15 cellular contexts compared by ENCODE assay signal in the genomic region with DNA sequence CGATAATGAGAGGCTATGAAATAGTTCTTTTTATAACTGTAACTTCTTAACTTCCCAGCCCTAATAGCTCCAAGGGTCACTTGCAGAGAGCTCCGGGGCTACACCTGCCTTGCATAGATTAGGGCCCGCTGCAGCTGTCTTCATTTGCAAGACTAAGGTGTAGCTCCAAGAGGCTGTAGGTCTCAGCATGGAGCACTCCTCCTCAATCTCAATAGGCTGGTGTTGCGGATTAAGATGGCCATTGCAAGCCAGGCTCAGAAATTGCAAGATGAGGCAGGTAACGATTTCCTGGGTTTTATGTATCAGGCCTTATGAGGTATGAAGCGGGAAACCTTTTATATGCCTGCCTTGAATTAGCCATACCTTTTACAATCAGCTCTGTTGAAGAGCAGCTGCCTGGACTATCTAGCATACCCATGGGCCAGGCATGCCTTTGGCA.
DNase-seq lines count a peak whose midpoint lies in the region; ATAC-seq and TF ChIP-seq lines count a peak whose summit lies in the region.
"Had no signal": no experiment of that assay in that cellular context is flagged by ENCODE, and none has a peak within 500 bp of the region (broad histone marks: within the 10 kb centered on the region; RNA-seq: fewer than 3 reads in every experiment).

No MANE protein-coding gene starts in this region.

- CTCF ChIA-PET in HEK293 (lab: Yijun Ruan, JAX) = interaction anchor here (0.7 to 1.4 kb wide), 3 partner anchors 12 to 30 kb away, joined by 3 to 4 read pairs (median 4); no protein-coding TSS in a partner anchor
- CTCF ChIA-PET in CD4-positive, alpha-beta memory T cell (lab: Charles Lee; ENCODE audit: partially characterized antibody) = interaction anchor here (0.5 to 1.1 kb wide), 3 partner anchors 12 to 238 kb away, joined by 3 to 4 read pairs (median 3); no protein-coding TSS in a partner anchor

- H3F3A ChIP-seq in neural progenitor cell (ENCODE audit: low read depth) = peaks cover 79% of the 10 kb centered on the region

- no peaks in the 10 kb centered on the region for H3K9me3 Mint-ChIP-seq in neural progenitor cell
- no peaks in the 10 kb centered on the region for H3K9me3 Mint-ChIP-seq in CD4-positive, alpha-beta memory T cell
- H3K9me3 Mint-ChIP-seq: nephron; stimulated activated effector memory CD8-positive, alpha-beta T cell treated with anti-CD3 and anti-CD28 coated beads, Interleukin-12 subunit alpha, Interleukin-12 subunit beta, amount 100 ng/mL, for 72 hours had no signal

- H3K27me3 Mint-ChIP-seq in neural progenitor cell (ENCODE audit: insufficient read depth, low read depth) = no peaks in the 10 kb centered on the region
- H3K27me3 Mint-ChIP-seq in CD4-positive, alpha-beta memory T cell = no peaks in the 10 kb centered on the region

- H3K79me2 ChIP-seq in hepatocyte (no peaks in the 10 kb centered on the region), neural progenitor cell (ENCODE audit: low read depth) (peaks cover 20% of the 10 kb centered on the region)

- 45% methylated on average over 6 of the region's 6 CpGs for WGBS in hepatocyte (ENCODE audit: low lambda C conversion rate, missing lambda C conversion rate)
- WGBS in heart left ventricle, 4 donors = 60 to 71% (median 67%) methylated on average over 6 of the region's 6 CpGs

- peaks cover 60% of the 10 kb centered on the region for H3K4me1 Mint-ChIP-seq in neural progenitor cell
- H3K4me1 Mint-ChIP-seq in CD4-positive, alpha-beta memory T cell = peaks cover 0 to 2% (median under 1%) of the 10 kb centered on the region in 4 donors
- H3K4me1 Mint-ChIP-seq: stimulated activated effector memory CD8-positive, alpha-beta T cell treated with anti-CD3 and anti-CD28 coated beads, Interleukin-12 subunit alpha, Interleukin-12 subunit beta, amount 100 ng/mL, for 72 hours had no signal

- peak overlapping the region; percentile 97 for H3K27ac Mint-ChIP-seq in neural progenitor cell
- H3K27ac Mint-ChIP-seq in CD4-positive, alpha-beta memory T cell = no peak overlapping the region
- H3K27ac Mint-ChIP-seq: stimulated activated effector memory CD8-positive, alpha-beta T cell treated with anti-CD3 and anti-CD28 coated beads, Interleukin-12 subunit alpha, Interleukin-12 subunit beta, amount 100 ng/mL, for 72 hours had no signal

- H3K27me3 ChIP-seq in hepatocyte = peaks cover 45% of the 10 kb centered on the region
- no peaks in the 10 kb centered on the region for H3K27me3 ChIP-seq in neural progenitor cell
- H3K27me3 ChIP-seq in CD4-positive, alpha-beta memory T cell (ENCODE audit: insufficient read depth, low read length) = no peaks in the 10 kb centered on the region
- no peaks in the 10 kb centered on the region for H3K27me3 ChIP-seq in heart left ventricle
- H3K27me3 ChIP-seq: spleen had no signal

- H3K36me3 ChIP-seq in HEK293 (ENCODE audit: control insufficient read depth in 2 of 2, insufficient read depth in 1 of 2, low read length in 2 of 2) (no peaks in the 10 kb centered on the region), SK-N-MC (ENCODE audit: insufficient read depth, low read length) (no peaks in the 10 kb centered on the region), hepatocyte (replicated peaks; ENCODE audit: insufficient read depth, low read depth) (no peaks in the 10 kb centered on the region), neural progenitor cell (no peaks in the 10 kb centered on the region), heart left ventricle (no peaks in the 10 kb centered on the region)
- no peaks in the 10 kb centered on the region for H3K36me3 ChIP-seq in CD4-positive, alpha-beta memory T cell (ENCODE audit: insufficient read depth, low read length)
- H3K36me3 ChIP-seq: spleen had no signal

- no peaks in the 10 kb centered on the region for H3K9me3 ChIP-seq in HEK293 (ENCODE audit: control insufficient read depth, insufficient read depth, low read depth, low read length)
- H3K9me3 ChIP-seq in SK-N-MC (ENCODE audit: low read depth, low read length) = no peaks in the 10 kb centered on the region
- H3K9me3 ChIP-seq in hepatocyte (ENCODE audit: low read depth) = no peaks in the 10 kb centered on the region
- no peaks in the 10 kb centered on the region for H3K9me3 ChIP-seq in neural progenitor cell (ENCODE audit: low read depth)
- H3K9me3 ChIP-seq in CD4-positive, alpha-beta memory T cell (ENCODE audit: control insufficient read depth in 1 of 2, low read length in 2 of 2) = no peaks in the 10 kb centered on the region
- H3K9me3 ChIP-seq in heart left ventricle = no peaks in the 10 kb centered on the region
- H3K9me3 ChIP-seq: Caco-2, spleen had no signal

- TF ChIP-seq POLR2A in heart left ventricle (IDR thresholded peaks at IDR 0.05) = no peak

- TF ChIP-seq CTCF in HEK293 (tag by site-specific recombination; IDR thresholded peaks at IDR 0.05) (no peak), hepatocyte (IDR thresholded peaks at IDR 0.05; ENCODE audit: poor library complexity) (no peak), neural progenitor cell (IDR thresholded peaks at IDR 0.05) (no peak), heart left ventricle (IDR thresholded peaks at IDR 0.05) (no peak)

- no peak overlapping the region for H2AFZ ChIP-seq in hepatocyte
- H2AFZ ChIP-seq in neural progenitor cell (replicated peaks) = no peak overlapping the region

- H3K27ac ChIP-seq in HEK293 (ENCODE audit: extremely low read depth, low read depth, low read length) = no peak overlapping the region
- H3K27ac ChIP-seq in SK-N-MC = peak overlapping the region; percentile 83
- peak overlapping the region; percentile 66 for H3K27ac ChIP-seq in hepatocyte
- H3K27ac ChIP-seq in neural progenitor cell = peak overlapping the region; percentile 86
- H3K27ac ChIP-seq in CD4-positive, alpha-beta memory T cell (ENCODE audit: low read depth, low read length) = no peak overlapping the region
- peak overlapping the region in 4 of 12 donors; percentile 26 to 66 (median 38) for H3K27ac ChIP-seq in heart left ventricle

- H3K4me1 ChIP-seq in HEK293 (ENCODE audit: control insufficient read depth, insufficient read depth, low read length) (peaks cover 5% of the 10 kb centered on the region; the same call in 1 of the 2 replicates), hepatocyte (ENCODE audit: insufficient read depth) (no peaks in the 10 kb centered on the region), neural progenitor cell (peaks cover 78% of the 10 kb centered on the region), heart left ventricle (peaks cover 0 to 22% (median 10%) of the 10 kb centered on the region in 12 donors)
- H3K4me1 ChIP-seq in CD4-positive, alpha-beta memory T cell (ENCODE audit: insufficient read depth, low read length) = no peaks in the 10 kb centered on the region
- H3K4me1 ChIP-seq: Caco-2 had no signal

- no peak overlapping the region for H3K4me3 ChIP-seq in HEK293 (ENCODE audit: low read depth, low read length)
- H3K4me3 ChIP-seq in SK-N-MC = 0 out of 2 replicates have a peak overlapping the region, but pooled peaks have one; percentile 62
- H3K4me3 ChIP-seq in hepatocyte = no peak overlapping the region
- peak overlapping the region; percentile 21 for H3K4me3 ChIP-seq in neural progenitor cell
- H3K4me3 ChIP-seq in CD4-positive, alpha-beta memory T cell (ENCODE audit: low read length in 2 of 2) = no peak overlapping the region
- no peak overlapping the region for H3K4me3 ChIP-seq in heart left ventricle
- H3K4me3 ChIP-seq: coronary artery, spleen had no signal

- H3K4me2 ChIP-seq in hepatocyte (peak overlapping the region; percentile 26), neural progenitor cell (peak overlapping the region; percentile 73)

- ATAC-seq in heart left ventricle = no peak
- ATAC-seq: stimulated activated effector memory CD8-positive, alpha-beta T cell treated with anti-CD3 and anti-CD28 coated beads, Interleukin-12 subunit alpha, Interleukin-12 subunit beta, amount 100 ng/mL, for 72 hours had no signal

- no peaks in the 10 kb centered on the region for H4K20me1 ChIP-seq in hepatocyte (ENCODE audit: insufficient read depth, poor library complexity, severe bottlenecking)
- H4K20me1 ChIP-seq in neural progenitor cell (ENCODE audit: low read depth) = no peaks in the 10 kb centered on the region

- DNase-seq in SK-N-MC (ENCODE audit: low read depth, low spot score) (no peak), hepatocyte (ENCODE audit: low spot score) (peak; percentile 33), neural progenitor cell (ENCODE audit: low spot score) (peak; percentile 72), NCI-H1092 (lab: John Stamatoyannopoulos, UW) (no peak), heart left ventricle (no peak)
- no peak for DNase-seq in CD4-positive, alpha-beta memory T cell
- DNase-seq: activated CD4-positive, alpha-beta T cell treated with anti-CD3 and anti-CD28 coated beads, Interleukin-2, amount 50 U/mL, for 1 hour; NCI-H1417 treated with DMSO at 0.1 percent for 48 hours; NCI-H226; spleen had no signal

- no peaks in the 10 kb centered on the region for H3K36me3 Mint-ChIP-seq in neural progenitor cell
- H3K36me3 Mint-ChIP-seq in CD4-positive, alpha-beta memory T cell = peaks cover 0 to 10% of the 10 kb centered on the region in 2 donors
- H3K36me3 Mint-ChIP-seq: stimulated activated effector memory CD8-positive, alpha-beta T cell treated with anti-CD3 and anti-CD28 coated beads, Interleukin-12 subunit alpha, Interleukin-12 subunit beta, amount 100 ng/mL, for 72 hours had no signal

- intact Hi-C loops in CD4-positive, alpha-beta memory T cell (cut with micrococcal nuclease) = no loop called here
- intact Hi-C loops in heart left ventricle (cut with DNase I) = no loop called here

- H3K4me3 Mint-ChIP-seq in neural progenitor cell = peak overlapping the region; percentile 52
- no peak overlapping the region for H3K4me3 Mint-ChIP-seq in CD4-positive, alpha-beta memory T cell
- H3K4me3 Mint-ChIP-seq: nephron; stimulated activated effector memory CD8-positive, alpha-beta T cell treated with anti-CD3 and anti-CD28 coated beads, Interleukin-12 subunit alpha, Interleukin-12 subunit beta, amount 100 ng/mL, for 72 hours had no signal

- H3K9ac ChIP-seq in SK-N-MC (ENCODE audit: insufficient read length) (no peak overlapping the region), neural progenitor cell (no peak overlapping the region)

- no peaks in the 10 kb centered on the region for H3K9me2 ChIP-seq in hepatocyte (replicated peaks; ENCODE audit: insufficient read depth)

- POLR2A ChIA-PET in HEK293 (lab: Yijun Ruan, JAX) = no interaction called here
- POLR2A ChIA-PET in CD4-positive, alpha-beta memory T cell (lab: Charles Lee; ENCODE audit: partially characterized antibody) = no interaction called here

TF ChIP-seq in HEK293, 187 proteins besides CTCF, POLR2A, EP300 and RAD21:
- peak; percentile 33 for TF ChIP-seq ZBTB17 (tag by site-specific recombination; IDR thresholded peaks at IDR 0.05)
- no peak for TF ChIP-seq ZNF785 (tag by site-specific recombination; IDR thresholded peaks at IDR 0.05)
TF ChIP-seq in HEK293: peak in this region for 1.

Comparison
In these comparisons a context has a peak if more than half of its experiments do, and no peak if none do; other contexts are left out.
1. H3K27ac ChIP-seq: peak in SK-N-MC (single experiment), hepatocyte (single experiment) and neural progenitor cell (single experiment); none in HEK293 (single experiment) and CD4-positive, alpha-beta memory T cell (single experiment).
2. H3K4me3 ChIP-seq: peak in SK-N-MC (single experiment) and neural progenitor cell (single experiment); none in HEK293 (single experiment), hepatocyte (single experiment), CD4-positive, alpha-beta memory T cell (0 of 2) and heart left ventricle (0 of 12).
3. DNase-seq: peak in hepatocyte (single experiment) and neural progenitor cell (single experiment); none in SK-N-MC (single experiment), NCI-H1092 (single experiment), CD4-positive, alpha-beta memory T cell (0 of 5) and heart left ventricle (0 of 5).